ENCODE assay signal across 16 cellular contexts in genomic region chr17:812638-813204, GRCh38. TPM values are rescaled to one million over a fixed set of nuclear protein-coding genes. Genes with fewer than 3 reads are reported as not detected.
A peak's percentile ranks its signal among the peaks of the same experiment; 100 is the strongest.
DNase-seq lines count a peak whose midpoint lies in the region; ATAC-seq, FAIRE-seq and TF ChIP-seq lines count a peak whose summit lies in the region.
"Had no signal": no experiment of that assay in that cellular context is flagged by ENCODE, and none has a peak within 500 bp of the region (broad histone marks: within the 10 kb centered on the region; RNA-seq: fewer than 3 reads in every experiment).

No MANE protein-coding gene starts in this region.

- BruUV-seq in PC-3 (replicated peaks; lab: Mats Ljungman, UMichigan), result no TSS peak

- intact Hi-C loops in Right ventricle myocardium inferior (cut with DNase I) (no loop called here), PC-3 (cut with micrococcal nuclease) (no loop called here), kidney (cut with DNase I) (no loop called here)

- H2AFZ ChIP-seq in PC-3 (ENCODE audit: low read length), result no peak overlapping the region

- H3K79me2 ChIP-seq in PC-3 (ENCODE audit: low read length), result no peaks in the 10 kb centered on the region

- POLR2A ChIA-PET in PC-3 (lab: Charles Lee; ENCODE audit: unreplicated experiment), result no interaction called here

- H3K4me1 ChIP-seq in cardiac muscle cell (ENCODE audit: low read depth) (no peaks in the 10 kb centered on the region), PC-3 (ENCODE audit: insufficient read depth, low read length) (no peaks in the 10 kb centered on the region), kidney (ENCODE audit: control insufficient read depth in 1 of 2, insufficient read depth in 1 of 2, low read depth in 1 of 2, low read length in 2 of 2) (no peaks in the 10 kb centered on the region)

- TF ChIP-seq CTCF in cardiac muscle cell (IDR thresholded peaks at IDR 0.05; ENCODE audit: low read depth, low read length), result no peak
- no peak for TF ChIP-seq CTCF in omental fat pad (IDR thresholded peaks at IDR 0.05)
- no peak for TF ChIP-seq CTCF in PC-3 (conservative IDR thresholded peaks at IDR 0.05; ENCODE audit: low read depth, low read length)
- no peak for TF ChIP-seq CTCF in kidney (IDR thresholded peaks at IDR 0.05; ENCODE audit: borderline replicate concordance, extremely low read depth, insufficient read depth)

- DNase-seq in cardiac muscle cell (ENCODE audit: low read depth in 1 of 2, low spot score in 1 of 2) (no peak), Right ventricle myocardium inferior (ENCODE audit: missing footprints) (no peak), omental fat pad (ENCODE audit: low spot score) (no peak), PC-3 (no peak), NCI-H748 (lab: John Stamatoyannopoulos, UW; ENCODE audit: unreplicated experiment) (no peak), DMS153 treated with DMSO at 0.1 percent for 48 hours (lab: John Stamatoyannopoulos, UW; ENCODE audit: unreplicated experiment) (no peak), kidney (no peak)
- DNase-seq: 8988T, COR-L47, DMS53, NCI-H1436, NCI-H2029 treated with DMSO at 0.1 percent for 48 hours, NCI-H510A had no signal

- H3F3A ChIP-seq in PC-3 (ENCODE audit: low read length, unreplicated experiment), result no peaks in the 10 kb centered on the region

- H3K9me3 ChIP-seq in cardiac muscle cell (ENCODE audit: low read depth) (no peaks in the 10 kb centered on the region), PC-3 (ENCODE audit: low read length) (no peaks in the 10 kb centered on the region), kidney (ENCODE audit: control insufficient read depth in 1 of 2, low read length in 2 of 2) (no peaks in the 10 kb centered on the region)

- peaks cover 24% of the 10 kb centered on the region for H3K36me3 ChIP-seq in cardiac muscle cell
- no peaks in the 10 kb centered on the region for H3K36me3 ChIP-seq in PC-3 (ENCODE audit: low read depth, low read length)
- H3K36me3 ChIP-seq in kidney (ENCODE audit: control insufficient read depth in 1 of 2, insufficient read depth in 2 of 2, low read length in 2 of 2), result peaks cover 0 to 4% of the 10 kb centered on the region in 2 donors

- H3K27ac ChIP-seq in cardiac muscle cell (peak overlapping the region; percentile 73), PC-3 (ENCODE audit: low read length) (no peak overlapping the region), kidney (ENCODE audit: low read depth in 2 of 2, low read length in 2 of 2) (no peak overlapping the region)
- H3K27ac ChIP-seq: C4-2B had no signal

- ATAC-seq in Right ventricle myocardium inferior (no peak), esophagus mucosa (peak; percentile 32), omental fat pad (ENCODE audit: low FRiP score) (peak; percentile 39), PC-3 (no peak)

- H3K4me3 ChIP-seq in cardiac muscle cell (no peak overlapping the region), PC-3 (ENCODE audit: low read length) (no peak overlapping the region), kidney (ENCODE audit: low read length in 2 of 2) (no peak overlapping the region)

- CTCF ChIA-PET in PC-3 (lab: Charles Lee), result no interaction called here

- H3K9ac ChIP-seq in PC-3 (ENCODE audit: low read length) (no peak overlapping the region), kidney (ENCODE audit: low read length in 2 of 2) (no peak overlapping the region)

- FAIRE-seq in kidney (lab: Jason Lieb, UNC), result no peak
- FAIRE-seq: GM12892 had no signal

- H3K4me2 ChIP-seq in PC-3 (ENCODE audit: low read length), result no peak overlapping the region

- H4K20me1 ChIP-seq in PC-3 (ENCODE audit: low read length), result no peaks in the 10 kb centered on the region

- H3K27me3 ChIP-seq in cardiac muscle cell (no peaks in the 10 kb centered on the region), PC-3 (ENCODE audit: low read length) (no peaks in the 10 kb centered on the region)

- no peaks in the 10 kb centered on the region for H3K9me2 ChIP-seq in PC-3 (replicated peaks; ENCODE audit: low read length)

RNA-seq across cellular contexts. Expression of gene MRM3, which starts 30.6 kb away (rescaled TPM):
- total RNA-seq in cardiac muscle cell (24.8 and 26.4 TPM in 2 replicates), Right ventricle myocardium inferior (18.7 TPM), esophagus mucosa (12.6 TPM), omental fat pad (10 to 100 TPM; 14.0 to 23.8 (median 16.0) TPM), PC-3 (2014; rRNA removed) (32.1 and 40.4 TPM in 2 replicates), kidney (14.4 TPM)
- polyA plus RNA-seq in cardiac muscle cell (28.1 and 35.7 TPM in 2 replicates), kidney (ENCODE audit: insufficient read depth, low read depth, low replicate concordance) (21.3 TPM)

RNA-seq across cellular contexts. Expression of gene GLOD4, which starts 30.6 kb away (rescaled TPM):
- total RNA-seq in cardiac muscle cell (85.3 and 151 TPM in 2 replicates), Right ventricle myocardium inferior (21.2 TPM), esophagus mucosa (48.8 TPM), omental fat pad (10 to 100 TPM; 41.1 to 73.1 (median 44.7) TPM), PC-3 (2014; rRNA removed) (33.8 and 40.6 TPM in 2 replicates), kidney (70.6 TPM)
- polyA plus RNA-seq in cardiac muscle cell (76.8 and 83.7 TPM in 2 replicates), kidney (ENCODE audit: insufficient read depth, low read depth, low replicate concordance) (90.8 TPM)

Comparison
In these comparisons a context has a peak if more than half of its experiments do, and no peak if none do; other contexts are left out.
1. ATAC-seq: peak in esophagus mucosa (single experiment) and omental fat pad (single experiment); none in Right ventricle myocardium inferior (single experiment) and PC-3 (single experiment).